24 cellular contexts compared by ENCODE assay signal in the genomic region with DNA sequence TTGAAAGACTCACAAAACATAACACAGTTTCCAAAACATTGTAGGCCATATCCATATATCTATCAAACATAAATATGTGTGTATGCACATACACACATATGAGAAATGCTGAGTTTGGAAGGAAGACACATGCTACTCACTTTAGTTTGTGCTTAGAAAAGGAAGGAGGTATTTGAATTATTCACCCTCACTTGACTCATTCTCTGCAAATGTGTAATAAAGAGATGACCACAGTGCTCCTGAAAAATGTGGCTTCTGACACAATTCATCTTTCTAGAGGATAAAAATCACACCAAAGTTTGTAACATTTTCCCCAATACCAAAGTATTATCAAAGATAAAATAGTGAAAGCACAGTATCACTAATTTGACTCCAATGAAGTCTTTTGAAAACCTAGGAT.
DNase-seq lines count a peak whose midpoint lies in the region; ATAC-seq and TF ChIP-seq lines count a peak whose summit lies in the region.
"Had no signal": no experiment of that assay in that cellular context is flagged by ENCODE, and none has a peak within 500 bp of the region (broad histone marks: within the 10 kb centered on the region; RNA-seq: fewer than 3 reads in every experiment).

No MANE protein-coding gene starts in this region.

- H3K9ac ChIP-seq in mammary epithelial cell (ENCODE audit: insufficient read depth, low read length), result no peak overlapping the region

- no peak for TF ChIP-seq CTCF in mammary epithelial cell (conservative IDR thresholded peaks at IDR 0.05 in 1 of 2, IDR thresholded peaks at IDR 0.05 in 1 of 2; ENCODE audit: extremely low read depth in 1 of 2, insufficient read depth in 1 of 2, low read depth in 1 of 2, low read length in 2 of 2)
- TF ChIP-seq CTCF in kidney epithelial cell (IDR thresholded peaks at IDR 0.05; ENCODE audit: insufficient read depth, low read length, poor library complexity, severe bottlenecking), result no peak
- TF ChIP-seq CTCF in upper lobe of right lung (IDR thresholded peaks at IDR 0.05), result no peak

- no peaks in the 10 kb centered on the region for H4K20me1 ChIP-seq in mammary epithelial cell (ENCODE audit: insufficient read depth, low read length)

- no peaks in the 10 kb centered on the region for H3K9me3 ChIP-seq in mammary epithelial cell (replicated peaks; ENCODE audit: insufficient read depth, low read length)
- no peaks in the 10 kb centered on the region for H3K9me3 ChIP-seq in upper lobe of right lung
- H3K9me3 ChIP-seq: esophagus squamous epithelium, mucosa of descending colon, right atrium auricular region, tibial nerve had no signal

- H3K27ac ChIP-seq in mammary epithelial cell (ENCODE audit: insufficient read depth, low read depth, low read length) (no peak overlapping the region), upper lobe of right lung (no peak overlapping the region)
- H3K27ac ChIP-seq: esophagus squamous epithelium, right atrium auricular region, tibial nerve had no signal

- CTCF ChIA-PET in mammary epithelial cell (lab: Charles Lee; ENCODE audit: low non-redundant PET), result no interaction called here

- intact Hi-C loops in mammary epithelial cell (cut with micrococcal nuclease), result no loop called here
- intact Hi-C loops in posterior cingulate gyrus (cut with DNase I), result no loop called here
- intact Hi-C loops in upper lobe of right lung (cut with DNase I), result no loop called here

- BruUV-seq in mammary epithelial cell (replicated peaks; lab: Mats Ljungman, UMichigan), result no TSS peak

- dilution Hi-C loops in mammary epithelial cell (cut with HindIII; ENCODE audit: low sequenced_read_pairs), result no loop called here

- H3K4me1 ChIP-seq in mammary epithelial cell (ENCODE audit: insufficient read depth, low read length) (no peaks in the 10 kb centered on the region), upper lobe of right lung (no peaks in the 10 kb centered on the region)
- H3K4me1 ChIP-seq: esophagus squamous epithelium had no signal

- ATAC-seq in GM19035 (IDR thresholded peaks at IDR 0.05; ENCODE audit: unreplicated experiment), result no peak
- ATAC-seq in upper lobe of right lung, result no peak
- ATAC-seq: CD8-positive, alpha-beta T cell; mucosa of descending colon had no signal

- H3K36me3 ChIP-seq in mammary epithelial cell (ENCODE audit: insufficient read depth, low read length) (no peaks in the 10 kb centered on the region), kidney epithelial cell (ENCODE audit: control insufficient read depth, insufficient read depth, low read length) (no peaks in the 10 kb centered on the region), upper lobe of right lung (no peaks in the 10 kb centered on the region)
- H3K36me3 ChIP-seq: esophagus squamous epithelium, right atrium auricular region, tibial nerve had no signal

- H3K79me2 ChIP-seq in mammary epithelial cell (ENCODE audit: insufficient read depth, low read length), result no peaks in the 10 kb centered on the region

- H3K4me2 ChIP-seq in mammary epithelial cell (ENCODE audit: insufficient read depth, low read depth, low read length), result no peak overlapping the region

- in situ Hi-C loops in mammary epithelial cell (cut with MboI; ENCODE audit: low sequenced_read_pairs in 2 of 2), result no loop called here

- DNase-seq in AG08395 (ENCODE audit: low spot score) (peak; percentile 50), LHCN-M2 (ENCODE audit: low read depth) (peak; percentile 75), mammary epithelial cell (peak; percentile 3), kidney epithelial cell (ENCODE audit: low read depth) (peak; percentile 9), posterior cingulate gyrus (no peak), upper lobe of right lung (no peak), SIG-M5 (lab: John Stamatoyannopoulos, UW) (no peak)
- DNase-seq: activated CD4-positive, alpha-beta T cell treated with anti-CD3 and anti-CD28 coated beads, Interleukin-2, amount 50 U/mL, for 4 hours; activated T-cell treated with anti-CD3 and anti-CD28 coated beads, Interleukin-2, amount 50 U/mL, for 1 hour; caudate nucleus; CD8-positive, alpha-beta T cell; DMS53; effector CD8-positive, alpha-beta T cell; esophagus squamous epithelium; GOT3; mucosa of descending colon; NCI-H187 treated with DMSO at 0.1 percent for 48 hours; NCI-H446; NK-92 treated with Interleukin-12 subunit alpha and Interleukin-12 subunit beta, amount 100 ng/mL, for 24 hours; RPMI8226; stimulated activated naive CD4-positive, alpha-beta T cell treated with Interleukin-2 at 50 U/mL for 16 hours had no signal

- no peak overlapping the region for H2AFZ ChIP-seq in mammary epithelial cell (ENCODE audit: low read depth, low read length)

- H3K4me3 ChIP-seq in mammary epithelial cell (replicated peaks in 1 of 3; ENCODE audit: insufficient read depth in 1 of 3, low read depth in 2 of 3, low read length in 3 of 3) (no peak overlapping the region), kidney epithelial cell (ENCODE audit: low read depth, low read length) (no peak overlapping the region), upper lobe of right lung (no peak overlapping the region)
- H3K4me3 ChIP-seq: esophagus squamous epithelium, mucosa of descending colon, right atrium auricular region, tibial nerve had no signal

- H3K27me3 ChIP-seq in mammary epithelial cell (ENCODE audit: insufficient read depth, low read length) (no peaks in the 10 kb centered on the region), kidney epithelial cell (ENCODE audit: control insufficient read depth, insufficient read depth, low read length) (no peaks in the 10 kb centered on the region), upper lobe of right lung (no peaks in the 10 kb centered on the region)
- H3K27me3 ChIP-seq: esophagus squamous epithelium, right atrium auricular region, tibial nerve had no signal

Comparison
In these comparisons a context has a peak if more than half of its experiments do, and no peak if none do; other contexts are left out.
1. DNase-seq: peak in AG08395 (single experiment), LHCN-M2 (single experiment), mammary epithelial cell (single experiment) and kidney epithelial cell (single experiment); none in posterior cingulate gyrus (0 of 10), upper lobe of right lung (single experiment) and SIG-M5 (single experiment).